ENCODE assay signal across 8 cellular contexts in genomic region chr15:40357723-40358491, GRCh38. TPM values are rescaled to one million over a fixed set of nuclear protein-coding genes. Genes with fewer than 3 reads are reported as not detected.
DNase-seq lines count a peak whose midpoint lies in the region; ATAC-seq and TF ChIP-seq lines count a peak whose summit lies in the region.

A gene with protein sequence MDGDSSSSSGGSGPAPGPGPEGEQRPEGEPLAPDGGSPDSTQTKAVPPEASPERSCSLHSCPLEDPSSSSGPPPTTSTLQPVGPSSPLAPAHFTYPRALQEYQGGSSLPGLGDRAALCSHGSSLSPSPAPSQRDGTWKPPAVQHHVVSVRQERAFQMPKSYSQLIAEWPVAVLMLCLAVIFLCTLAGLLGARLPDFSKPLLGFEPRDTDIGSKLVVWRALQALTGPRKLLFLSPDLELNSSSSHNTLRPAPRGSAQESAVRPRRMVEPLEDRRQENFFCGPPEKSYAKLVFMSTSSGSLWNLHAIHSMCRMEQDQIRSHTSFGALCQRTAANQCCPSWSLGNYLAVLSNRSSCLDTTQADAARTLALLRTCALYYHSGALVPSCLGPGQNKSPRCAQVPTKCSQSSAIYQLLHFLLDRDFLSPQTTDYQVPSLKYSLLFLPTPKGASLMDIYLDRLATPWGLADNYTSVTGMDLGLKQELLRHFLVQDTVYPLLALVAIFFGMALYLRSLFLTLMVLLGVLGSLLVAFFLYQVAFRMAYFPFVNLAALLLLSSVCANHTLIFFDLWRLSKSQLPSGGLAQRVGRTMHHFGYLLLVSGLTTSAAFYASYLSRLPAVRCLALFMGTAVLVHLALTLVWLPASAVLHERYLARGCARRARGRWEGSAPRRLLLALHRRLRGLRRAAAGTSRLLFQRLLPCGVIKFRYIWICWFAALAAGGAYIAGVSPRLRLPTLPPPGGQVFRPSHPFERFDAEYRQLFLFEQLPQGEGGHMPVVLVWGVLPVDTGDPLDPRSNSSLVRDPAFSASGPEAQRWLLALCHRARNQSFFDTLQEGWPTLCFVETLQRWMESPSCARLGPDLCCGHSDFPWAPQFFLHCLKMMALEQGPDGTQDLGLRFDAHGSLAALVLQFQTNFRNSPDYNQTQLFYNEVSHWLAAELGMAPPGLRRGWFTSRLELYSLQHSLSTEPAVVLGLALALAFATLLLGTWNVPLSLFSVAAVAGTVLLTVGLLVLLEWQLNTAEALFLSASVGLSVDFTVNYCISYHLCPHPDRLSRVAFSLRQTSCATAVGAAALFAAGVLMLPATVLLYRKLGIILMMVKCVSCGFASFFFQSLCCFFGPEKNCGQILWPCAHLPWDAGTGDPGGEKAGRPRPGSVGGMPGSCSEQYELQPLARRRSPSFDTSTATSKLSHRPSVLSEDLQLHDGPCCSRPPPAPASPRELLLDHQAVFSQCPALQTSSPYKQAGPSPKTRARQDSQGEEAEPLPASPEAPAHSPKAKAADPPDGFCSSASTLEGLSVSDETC (N-terminal part only) (plus strand): TSS chr15:40358219. CDS start chr15:40358322, 103 bp downstream.

- CTCF ChIA-PET in Calu3 (lab: Charles Lee), result interaction anchor here (1.1 to 1.5 kb wide), 2 partner anchors 13 to 17 kb away, joined by 4 to 6 read pairs; partner anchors contain the start of gene CCDC9B
- CTCF ChIA-PET in PC-9 (lab: Charles Lee), result interaction anchor here (1.6 kb wide), 1 partner anchor 14 kb away, joined by 17 read pairs; no protein-coding TSS in a partner anchor

- BruUV-seq in Calu3 (replicated peaks; lab: Mats Ljungman, UMichigan), result no TSS peak
- no TSS peak for BruUV-seq in PC-9 (replicated peaks; lab: Mats Ljungman, UMichigan)

- H2AFZ ChIP-seq in PC-9, result peak within 1 kb of the TSS; percentile 82

- no peaks in the 10 kb centered on the region for H3K9me3 Mint-ChIP-seq in Calu3 (ENCODE audit: low read depth, unreplicated experiment)
- H3K9me3 Mint-ChIP-seq in activated T-cell treated with anti-CD3 and anti-CD28 coated beads, Interleukin-2, amount 50 U/mL, for 24 hours, result no peaks in the 10 kb centered on the region

- H3F3A ChIP-seq in PC-9 (ENCODE audit: insufficient read depth, low read depth), result no peaks in the 10 kb centered on the region

- POLR2A ChIA-PET in PC-9 (lab: Charles Lee; ENCODE audit: unreplicated experiment), result no interaction called here

- H3K27me3 ChIP-seq in PC-9 (ENCODE audit: insufficient read depth, low read depth) (no peaks in the 10 kb centered on the region), esophagus (ENCODE audit: control insufficient read depth in 1 of 2, insufficient read depth in 2 of 2, low read length in 2 of 2) (no peaks in the 10 kb centered on the region), mucosa of rectum (ENCODE audit: control insufficient read depth in 2 of 2, insufficient read depth in 2 of 2, low read length in 2 of 2) (no peaks in the 10 kb centered on the region)

- H3K4me2 ChIP-seq in PC-9, result peak within 1 kb of the TSS; percentile 87

- peaks cover 20% of the 10 kb centered on the region for H3K4me1 Mint-ChIP-seq in Calu3 (ENCODE audit: low read depth, unreplicated experiment)
- H3K4me1 Mint-ChIP-seq in activated T-cell treated with anti-CD3 and anti-CD28 coated beads, Interleukin-2, amount 50 U/mL, for 24 hours (ENCODE audit: low read depth), result peaks cover 12% of the 10 kb centered on the region

- H3K27ac ChIP-seq in PC-9 (no peak within 1 kb of the TSS), esophagus (ENCODE audit: low read depth in 2 of 2, low read length in 1 of 2) (peak within 1 kb of the TSS in 1 of 2 donors; percentile 14), mucosa of rectum (ENCODE audit: low read depth in 2 of 2, low read length in 2 of 2) (peak within 1 kb of the TSS; percentile 70 to 79)

- H3K9me2 ChIP-seq in PC-9 (ENCODE audit: insufficient read depth), result no peaks in the 10 kb centered on the region

- H3K36me3 ChIP-seq in PC-9 (ENCODE audit: low read depth), result no peaks in the 10 kb centered on the region
- H3K36me3 ChIP-seq in esophagus (ENCODE audit: control insufficient read depth in 2 of 2, insufficient read depth in 2 of 2, low read length in 1 of 2), result no peaks in the 10 kb centered on the region
- peaks cover 31 to 36% of the 10 kb centered on the region in 2 donors for H3K36me3 ChIP-seq in mucosa of rectum (ENCODE audit: control insufficient read depth in 2 of 2, insufficient read depth in 2 of 2, low read length in 2 of 2)

- TF ChIP-seq CTCF in Calu3 (IDR thresholded peaks at IDR 0.05; ENCODE audit: unreplicated experiment) (no peak), PC-9 (conservative IDR thresholded peaks at IDR 0.05) (no peak)

- ATAC-seq in GM21528 (IDR thresholded peaks at IDR 0.05; ENCODE audit: low FRiP score, unreplicated experiment), result peak; percentile 66

- peak within 1 kb of the TSS; percentile 70 for H3K4me3 Mint-ChIP-seq in Calu3 (ENCODE audit: low read depth, unreplicated experiment)
- H3K4me3 Mint-ChIP-seq in activated T-cell treated with anti-CD3 and anti-CD28 coated beads, Interleukin-2, amount 50 U/mL, for 24 hours, result peak within 1 kb of the TSS; percentile 78

- no peaks in the 10 kb centered on the region for H3K27me3 Mint-ChIP-seq in Calu3 (ENCODE audit: unreplicated experiment)
- H3K27me3 Mint-ChIP-seq in activated T-cell treated with anti-CD3 and anti-CD28 coated beads, Interleukin-2, amount 50 U/mL, for 24 hours, result no peaks in the 10 kb centered on the region

- H3K4me3 ChIP-seq in PC-9 (peak within 1 kb of the TSS; percentile 57), esophagus (ENCODE audit: low read depth in 1 of 2, low read length in 2 of 2) (peak within 1 kb of the TSS; percentile 43 to 48), mucosa of rectum (ENCODE audit: low read length in 2 of 2) (peak within 1 kb of the TSS; percentile 53 to 60)

- 4% methylated on average over 57 to 82 of the region's 82 CpGs for WGBS in esophagus, 2 donors

- H3K27ac Mint-ChIP-seq in Calu3 (ENCODE audit: unreplicated experiment), result no peak within 1 kb of the TSS
- peak within 1 kb of the TSS; percentile 53 for H3K27ac Mint-ChIP-seq in activated T-cell treated with anti-CD3 and anti-CD28 coated beads, Interleukin-2, amount 50 U/mL, for 24 hours

- H3K9me3 ChIP-seq in PC-9 (ENCODE audit: insufficient read depth, low read depth) (no peaks in the 10 kb centered on the region), esophagus (ENCODE audit: control insufficient read depth in 2 of 2, insufficient read depth in 1 of 2, low read depth in 1 of 2, low read length in 1 of 2) (no peaks in the 10 kb centered on the region), mucosa of rectum (ENCODE audit: control insufficient read depth in 2 of 2, low read length in 2 of 2) (no peaks in the 10 kb centered on the region)

- H4K20me1 ChIP-seq in PC-9 (ENCODE audit: insufficient read depth), result no peaks in the 10 kb centered on the region

- H3K36me3 Mint-ChIP-seq in Calu3 (ENCODE audit: insufficient read depth, unreplicated experiment), result no peaks in the 10 kb centered on the region
- no peaks in the 10 kb centered on the region for H3K36me3 Mint-ChIP-seq in activated T-cell treated with anti-CD3 and anti-CD28 coated beads, Interleukin-2, amount 50 U/mL, for 24 hours (ENCODE audit: low read depth)

- no peaks in the 10 kb centered on the region for H3K79me2 ChIP-seq in PC-9 (ENCODE audit: low read depth)

- intact Hi-C loops in Calu3 (cut with micrococcal nuclease; ENCODE audit: unreplicated experiment), result no loop called here
- intact Hi-C loops in PC-9 (cut with micrococcal nuclease; ENCODE audit: unreplicated experiment), result no loop called here

- H3K4me1 ChIP-seq in PC-9 (replicated peaks; ENCODE audit: insufficient read depth) (peaks cover 5% of the 10 kb centered on the region; the same call in 1 of the 2 replicates), esophagus (ENCODE audit: control insufficient read depth in 2 of 2, insufficient read depth in 2 of 2, low read length in 1 of 2) (peaks cover 6 to 10% of the 10 kb centered on the region in 2 donors), mucosa of rectum (ENCODE audit: control insufficient read depth in 2 of 2, insufficient read depth in 2 of 2, low read length in 2 of 2) (peaks cover 34 to 35% of the 10 kb centered on the region in 2 donors)

- peak within 1 kb of the TSS; percentile 32 to 45 for H3K9ac ChIP-seq in mucosa of rectum (ENCODE audit: low read depth in 1 of 2, low read length in 2 of 2)

- peak; percentile 86 for DNase-seq in Calu3
- peak; percentile 98 for DNase-seq in HuH-7.5 (ENCODE audit: low spot score)
- DNase-seq in PC-9, result peak; percentile 42 to 92
- DNase-seq in activated T-cell treated with anti-CD3 and anti-CD28 coated beads, Interleukin-2, amount 50 U/mL, for 24 hours, result peak; percentile 91
- DNase-seq in stimulated activated CD8-positive, alpha-beta memory T cell treated with anti-CD3 and anti-CD28 coated beads, Interleukin-4, amount 100 ng/mL, for 24 hours (ENCODE audit: low read depth), result peak; percentile 77

RNA-seq across cellular contexts. Expression of the gene that starts here (rescaled TPM):
- total RNA-seq in Calu3 (2022) (1.1 and 1.3 TPM in 2 replicates), PC-9 (2021) (0.35 and 0.63 TPM in 2 replicates)
- 1 to 10 TPM in 1 of 2 donors, under 1 TPM in 1; 0.33 to 1.3 TPM for polyA plus RNA-seq in esophagus

Comparison
In these comparisons a context has a peak if more than half of its experiments do, and no peak if none do; other contexts are left out.
1. Peak in DNase-seq, H3K4me3 ChIP-seq and H3K4me2 ChIP-seq in PC-9; RNA of the gene not detected or under 1 TPM.